In genomic region chr7:51160411-51160810, GRCh38 we compare ENCODE assay signal across 13 cellular contexts.
DNase-seq lines count a peak whose midpoint lies in the region; FAIRE-seq and TF ChIP-seq lines count a peak whose summit lies in the region.
"Had no signal": no experiment of that assay in that cellular context is flagged by ENCODE, and none has a peak within 500 bp of the region (broad histone marks: within the 10 kb centered on the region; RNA-seq: fewer than 3 reads in every experiment).

No MANE protein-coding gene starts in this region.

- no peak overlapping the region for H3K4me3 Mint-ChIP-seq in progenitor cell of endocrine pancreas (ENCODE audit: low read depth)
- H3K4me3 Mint-ChIP-seq: GM23338, T-cell had no signal

- peaks cover 1% of the 10 kb centered on the region for H3K4me1 Mint-ChIP-seq in progenitor cell of endocrine pancreas (ENCODE audit: low read depth)

- no peak for TF ChIP-seq CTCF in A673 (conservative IDR thresholded peaks at IDR 0.05; ENCODE audit: low read depth, low read length)
- no peak for TF ChIP-seq CTCF in progenitor cell of endocrine pancreas (IDR thresholded peaks at IDR 0.05; ENCODE audit: unreplicated experiment)

- intact Hi-C loops in A673 (cut with micrococcal nuclease; ENCODE audit: unreplicated experiment) = loop anchor here (2.0 to 10.0 kb wide), 4 partner anchors 204 to 1068 kb away; partner anchors contain the start of gene ZPBP

- DNase-seq in A673 (ENCODE audit: low spot score) = peak; percentile 1
- peak; percentile 25 for DNase-seq in G401 (ENCODE audit: low spot score)
- DNase-seq in astrocyte of the hippocampus (ENCODE audit: low read depth, low spot score) = peak; percentile 9
- peak; percentile 26 for DNase-seq in midbrain (lab: John Stamatoyannopoulos, UW)
- DNase-seq in NK-92 treated with Interleukin-12 subunit alpha and Interleukin-12 subunit beta, amount 100 ng/mL, for 24 hours (lab: John Stamatoyannopoulos, UW) = no peak
- DNase-seq in progenitor cell of endocrine pancreas (ENCODE audit: low spot score, unreplicated experiment) = no peak
- DNase-seq in NCI-H1105 treated with DMSO at 0.1 percent for 48 hours (lab: John Stamatoyannopoulos, UW) = no peak
- DNase-seq in small intestine = no peak

- BruUV-seq in A673 (replicated peaks; lab: Mats Ljungman, UMichigan) = no TSS peak

- CTCF ChIA-PET in A673 (lab: Charles Lee) = interaction anchor here (1.0 to 1.2 kb wide), 2 partner anchors 1041 to 1068 kb away, joined by 5 to 14 read pairs; no protein-coding TSS in a partner anchor

- no peak overlapping the region for H3K27ac Mint-ChIP-seq in progenitor cell of endocrine pancreas
- H3K27ac Mint-ChIP-seq: GM23338, T-cell had no signal

- WGBS in small intestine, 3 donors = 71 to 78% (median 75%) methylated on average over 6 of the region's 6 CpGs

- H3K36me3 ChIP-seq in A673 (ENCODE audit: insufficient read depth, low read length, poor library complexity, severe bottlenecking) = no peaks in the 10 kb centered on the region
- peaks cover 0 to 3% of the 10 kb centered on the region in 2 donors for H3K36me3 ChIP-seq in small intestine (ENCODE audit: control insufficient read depth in 2 of 2, insufficient read depth in 2 of 2, low read length in 2 of 2)
- H3K36me3 ChIP-seq: MG63 had no signal

- in situ Hi-C loops in G401 (cut with HindIII; ENCODE audit: low sequenced_read_pairs) = no loop called here

- no peaks in the 10 kb centered on the region for H3K9me3 Mint-ChIP-seq in progenitor cell of endocrine pancreas (ENCODE audit: low read depth)
- H3K9me3 Mint-ChIP-seq: GM23338, T-cell had no signal

- H3K27me3 ChIP-seq in A673 (replicated peaks; ENCODE audit: insufficient read depth, low read depth, low read length, poor library complexity) (no peaks in the 10 kb centered on the region), small intestine (ENCODE audit: control insufficient read depth in 2 of 2, insufficient read depth in 2 of 2, low read length in 2 of 2) (no peaks in the 10 kb centered on the region)
- H3K27me3 ChIP-seq: MG63 had no signal

- FAIRE-seq in small intestine (lab: Jason Lieb, UNC) = no peak
- FAIRE-seq: A204.1 had no signal

- no peaks in the 10 kb centered on the region for H3K4me1 ChIP-seq in A673 (ENCODE audit: insufficient read depth, low read length, poor library complexity, severe bottlenecking)
- no peaks in the 10 kb centered on the region for H3K4me1 ChIP-seq in small intestine (ENCODE audit: control insufficient read depth in 2 of 2, insufficient read depth in 1 of 2, low read depth in 1 of 2, low read length in 1 of 2)

- POLR2A ChIA-PET in A673 (lab: Charles Lee; ENCODE audit: low non-redundant PET) = no interaction called here

- H3K27ac ChIP-seq in A673 (ENCODE audit: low read depth, low read length, poor library complexity, severe bottlenecking) (no peak overlapping the region), small intestine (ENCODE audit: low read depth in 1 of 2, low read length in 1 of 2) (no peak overlapping the region)
- H3K27ac ChIP-seq: PC-9 had no signal

- H3K4me3 ChIP-seq in A673 (ENCODE audit: low read depth, low read length, poor library complexity, severe bottlenecking) (no peak overlapping the region), small intestine (ENCODE audit: low read depth in 1 of 2, low read length in 2 of 2) (no peak overlapping the region)
- H3K4me3 ChIP-seq: GM23338, MG63, PC-9 had no signal

- H3K36me3 Mint-ChIP-seq in progenitor cell of endocrine pancreas (ENCODE audit: insufficient read depth) = no peaks in the 10 kb centered on the region
- H3K36me3 Mint-ChIP-seq: T-cell had no signal

- H3K9me3 ChIP-seq in A673 (ENCODE audit: low read depth, low read length, poor library complexity, severe bottlenecking) (no peaks in the 10 kb centered on the region), small intestine (ENCODE audit: control insufficient read depth, low read depth) (no peaks in the 10 kb centered on the region)
- H3K9me3 ChIP-seq: MG63 had no signal

- H3K27me3 Mint-ChIP-seq in progenitor cell of endocrine pancreas = no peaks in the 10 kb centered on the region

Comparison
In these comparisons a context has a peak if more than half of its experiments do, and no peak if none do; other contexts are left out.
1. DNase-seq: peak in A673 (single experiment), G401 (single experiment), astrocyte of the hippocampus (single experiment) and midbrain (single experiment); none in NK-92 treated with Interleukin-12 subunit alpha and Interleukin-12 subunit beta, amount 100 ng/mL, for 24 hours (single experiment), progenitor cell of endocrine pancreas (single experiment), NCI-H1105 treated with DMSO at 0.1 percent for 48 hours (single experiment) and small intestine (single experiment).